In genomic region chr4:104330125-104330524, GRCh38 we compare ENCODE assay signal across 26 cellular contexts.
"Had no signal": no experiment of that assay in that cellular context is flagged by ENCODE, and none has a peak within 500 bp of the region (broad histone marks: within the 10 kb centered on the region; RNA-seq: fewer than 3 reads in every experiment).

No MANE protein-coding gene starts in this region.

- H3K4me3 Mint-ChIP-seq: activated CD4-positive, alpha-beta memory T cell treated with anti-CD3 and anti-CD28 coated beads, Interleukin-2, amount 10 ng/mL, durations not matched to agents 7 days and 5 days; activated CD4-positive, alpha-beta T cell treated with anti-CD3 and anti-CD28 coated beads for 36 hours; activated naive CD4-positive, alpha-beta T cell treated with anti-CD3 and anti-CD28 coated beads, Interleukin-2, amount 10 ng/mL, durations not matched to agents 7 days and 5 days; activated naive CD8-positive, alpha-beta T cell treated with anti-CD3 and anti-CD28 coated beads for 36 hours; activated T-cell treated with anti-CD3 and anti-CD28 coated beads, Interleukin-2, amount 50 U/mL, for 72 hours; T-cell had no signal

- H3K4me3 ChIP-seq: PC-9, SK-N-MC had no signal

- H3K27me3 Mint-ChIP-seq: activated CD4-positive, alpha-beta memory T cell treated with anti-CD3 and anti-CD28 coated beads, Interleukin-2, amount 10 ng/mL, durations not matched to agents 7 days and 5 days; activated CD4-positive, alpha-beta T cell treated with anti-CD3 and anti-CD28 coated beads for 36 hours; activated naive CD4-positive, alpha-beta T cell treated with anti-CD3 and anti-CD28 coated beads, Interleukin-2, amount 10 ng/mL, durations not matched to agents 7 days and 5 days; activated naive CD8-positive, alpha-beta T cell treated with anti-CD3 and anti-CD28 coated beads for 36 hours; T-cell had no signal

- ATAC-seq: activated CD4-positive, alpha-beta T cell treated with anti-CD3 and anti-CD28 coated beads for 36 hours; activated T-cell treated with anti-CD3 and anti-CD28 coated beads, Interleukin-2, amount 50 U/mL, for 72 hours; Right ventricle myocardium inferior; T-cell had no signal

- H3K36me3 Mint-ChIP-seq: activated naive CD4-positive, alpha-beta T cell treated with anti-CD3 and anti-CD28 coated beads, Interleukin-2, amount 10 ng/mL, durations not matched to agents 7 days and 5 days; activated naive CD8-positive, alpha-beta T cell treated with anti-CD3 and anti-CD28 coated beads for 36 hours; T-cell had no signal

- H3K27ac ChIP-seq: PC-9, SK-N-MC, VCaP had no signal

- DNase-seq: activated CD4-positive, alpha-beta memory T cell treated with anti-CD3 and anti-CD28 coated beads, Interleukin-2, amount 10 ng/mL, durations not matched to agents 7 days and 5 days; activated CD4-positive, alpha-beta T cell treated with anti-CD3 and anti-CD28 coated beads for 36 hours; activated CD4-positive, alpha-beta T cell treated with anti-CD3 and anti-CD28 coated beads, Interleukin-2, amount 50 U/mL, for 1 hour; activated gamma-delta T cell treated with Interleukin-2 at 50 U/mL for 16 hours; activated naive CD4-positive, alpha-beta T cell treated with anti-CD3 and anti-CD28 coated beads, Interleukin-2, amount 10 ng/mL, durations not matched to agents 7 days and 5 days; activated naive CD8-positive, alpha-beta T cell treated with anti-CD3 and anti-CD28 coated beads for 36 hours; activated T-cell treated with anti-CD3 and anti-CD28 coated beads for 4 hours; activated T-cell treated with anti-CD3 and anti-CD28 coated beads, Interleukin-2, amount 50 U/mL, for 72 hours; cerebellar nuclear complex; MV-4-11; NCI-H1092 treated with DMSO at 0.1 percent for 48 hours; NCI-H1417 treated with DMSO at 0.1 percent for 48 hours; NCI-H1694; NCI-H2029; NCI-H2107; NCI-H2171 treated with DMSO at 0.1 percent for 48 hours; NCI-H345; NCI-H510A treated with DMSO at 0.1 percent for 48 hours; PC-9; RPMI8226; T-cell had no signal

- H3K4me1 Mint-ChIP-seq: activated CD4-positive, alpha-beta memory T cell treated with anti-CD3 and anti-CD28 coated beads, Interleukin-2, amount 10 ng/mL, durations not matched to agents 7 days and 5 days; activated CD4-positive, alpha-beta T cell treated with anti-CD3 and anti-CD28 coated beads for 36 hours; activated naive CD4-positive, alpha-beta T cell treated with anti-CD3 and anti-CD28 coated beads, Interleukin-2, amount 10 ng/mL, durations not matched to agents 7 days and 5 days; activated naive CD8-positive, alpha-beta T cell treated with anti-CD3 and anti-CD28 coated beads for 36 hours; T-cell had no signal

- H3K27ac Mint-ChIP-seq: activated CD4-positive, alpha-beta memory T cell treated with anti-CD3 and anti-CD28 coated beads, Interleukin-2, amount 10 ng/mL, durations not matched to agents 7 days and 5 days; activated CD4-positive, alpha-beta T cell treated with anti-CD3 and anti-CD28 coated beads for 36 hours; activated naive CD4-positive, alpha-beta T cell treated with anti-CD3 and anti-CD28 coated beads, Interleukin-2, amount 10 ng/mL, durations not matched to agents 7 days and 5 days; activated naive CD8-positive, alpha-beta T cell treated with anti-CD3 and anti-CD28 coated beads for 36 hours; activated T-cell treated with anti-CD3 and anti-CD28 coated beads, Interleukin-2, amount 50 U/mL, for 72 hours; activated T-helper 2 cell treated with anti-CD3 and anti-CD28 coated beads, Interferon-gamma antibody, Interleukin-2, Interleukin-4, amounts not matched to agents 10 μg/mL and 5 μg/mL and 100 μg/mL, durations not matched to agents 14 hours and 24 hours and 36 hours; T-cell had no signal

- FAIRE-seq: colon had no signal
